26 cellular contexts compared by ENCODE assay signal in the genomic region with DNA sequence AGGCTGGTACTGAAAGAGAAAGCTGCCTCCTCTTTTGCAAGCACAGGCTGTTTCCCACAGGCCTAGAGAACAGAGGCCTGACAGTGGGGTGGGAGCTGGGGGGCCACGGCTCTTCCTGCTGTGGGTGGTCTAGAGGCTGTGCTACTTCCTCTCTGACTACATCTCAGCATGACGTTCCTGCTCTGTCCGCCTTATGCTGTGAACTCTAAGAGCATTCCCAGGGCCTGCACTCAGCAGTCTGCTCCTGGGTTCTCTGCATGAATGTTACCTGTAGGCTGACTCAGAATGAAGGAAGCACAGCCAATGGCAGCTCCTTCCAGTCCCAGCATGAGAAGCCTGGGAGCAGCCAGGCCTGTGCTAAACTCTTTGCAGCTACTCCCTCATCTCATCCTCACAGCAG.
DNase-seq lines count a peak whose midpoint lies in the region; ATAC-seq and TF ChIP-seq lines count a peak whose summit lies in the region.
"Had no signal": no experiment of that assay in that cellular context is flagged by ENCODE, and none has a peak within 500 bp of the region (broad histone marks: within the 10 kb centered on the region; RNA-seq: fewer than 3 reads in every experiment).

No MANE protein-coding gene starts in this region.

- no peaks in the 10 kb centered on the region for H3K4me1 ChIP-seq in HEK293 (ENCODE audit: control insufficient read depth, insufficient read depth, low read length)
- peaks cover 9% of the 10 kb centered on the region for H3K4me1 ChIP-seq in iPS DF 6.9 (ENCODE audit: control insufficient read depth, insufficient read depth, low read length)
- H3K4me1 ChIP-seq: colonic mucosa, psoas muscle, SJCRH30, tibial artery had no signal

- H3K9me3 ChIP-seq in HEK293 (ENCODE audit: control insufficient read depth, insufficient read depth, low read depth, low read length) (no peaks in the 10 kb centered on the region), iPS DF 6.9 (ENCODE audit: control insufficient read depth, insufficient read depth, low read length) (no peaks in the 10 kb centered on the region)
- H3K9me3 ChIP-seq: colonic mucosa, heart left ventricle, psoas muscle, SJCRH30, tibial artery had no signal

- H3K27me3 ChIP-seq in iPS DF 6.9 (ENCODE audit: control insufficient read depth, insufficient read depth, low read length): no peaks in the 10 kb centered on the region
- H3K27me3 ChIP-seq: SJCRH30 had no signal

- H3K4me3 ChIP-seq in HEK293 (ENCODE audit: low read depth, low read length): no peak overlapping the region
- H3K4me3 ChIP-seq in astrocyte of the spinal cord (ENCODE audit: low read depth, low read length): no peak overlapping the region
- H3K4me3 ChIP-seq in iPS DF 6.9 (ENCODE audit: low read length): no peak overlapping the region
- H3K4me3 ChIP-seq: colonic mucosa, heart left ventricle, K562, psoas muscle, SJCRH30, tibial artery had no signal

- POLR2A ChIA-PET in HEK293 (lab: Yijun Ruan, JAX): no interaction called here

- no peak for ATAC-seq in HG02885 (IDR thresholded peaks at IDR 0.05; ENCODE audit: poor library complexity, unreplicated experiment)
- ATAC-seq: activated CD8-positive, alpha-beta T cell treated with anti-CD3 and anti-CD28 coated beads for 36 hours; heart left ventricle; K562; PC-3; psoas muscle had no signal

- no peak for TF ChIP-seq CTCF in HEK293 (tag by site-specific recombination; IDR thresholded peaks at IDR 0.05)
- no peak for TF ChIP-seq CTCF in astrocyte of the spinal cord (IDR thresholded peaks at IDR 0.05; ENCODE audit: low read depth, low read length)

- WGBS in iPS DF 6.9 (ENCODE audit: insufficient coverage, insufficient read length): no CpG with 5 or more reads among the region's 3 CpGs

- CTCF ChIA-PET in HEK293 (lab: Yijun Ruan, JAX): interaction anchor here (2.7 kb wide), 1 partner anchor 37 kb away, joined by 8 read pairs; no protein-coding TSS in a partner anchor

- DNase-seq in astrocyte of the spinal cord (ENCODE audit: low read depth, low spot score) (peak; percentile 96), iPS DF 6.9 (ENCODE audit: low read depth, low spot score) (peak; percentile 57), non-pigmented ciliary epithelial cell (ENCODE audit: low read depth) (peak; percentile 73), middle frontal gyrus (ENCODE audit: extremely low spot score, low spot score) (no peak), NCI-H2081 (lab: John Stamatoyannopoulos, UW) (no peak), midbrain (lab: John Stamatoyannopoulos, UW) (no peak)
- DNase-seq: activated CD4-positive, CD25-positive, alpha-beta regulatory T cell; activated CD8-positive, alpha-beta T cell treated with anti-CD3 and anti-CD28 coated beads for 36 hours; activated naive CD4-positive, alpha-beta T cell treated with Interleukin-2 at 50 U/mL for 16 hours; activated T-cell treated with anti-CD3 and anti-CD28 coated beads, Interleukin-2, amount 50 U/mL, for 1 hour; aorta; colonic mucosa; GDM1; heart left ventricle; kidney; mammary epithelial cell; NCI-H748 treated with DMSO at 0.1 percent for 48 hours; PC-3; psoas muscle; SJCRH30; stimulated activated CD4-positive, alpha-beta T cell treated with anti-CD3 and anti-CD28 coated beads, Interleukin-2, amount 100 ng/mL, for 48 hours; tibial artery had no signal

- H3K27ac ChIP-seq in HEK293 (ENCODE audit: extremely low read depth, low read depth, low read length): no peak overlapping the region
- H3K27ac ChIP-seq in iPS DF 6.9 (ENCODE audit: low read length): no peak overlapping the region
- H3K27ac ChIP-seq: colonic mucosa, heart left ventricle, HL-60, psoas muscle, SJCRH30, tibial artery had no signal

- H3K36me3 ChIP-seq in HEK293 (ENCODE audit: control insufficient read depth in 2 of 2, insufficient read depth in 1 of 2, low read length in 2 of 2) (no peaks in the 10 kb centered on the region), iPS DF 6.9 (ENCODE audit: control insufficient read depth, insufficient read depth, low read length) (no peaks in the 10 kb centered on the region)
- H3K36me3 ChIP-seq: colonic mucosa, heart left ventricle, SJCRH30, tibial artery had no signal

- in situ Hi-C loops in astrocyte of the spinal cord (cut with HindIII; ENCODE audit: low sequenced_read_pairs): no loop called here

TF ChIP-seq in HEK293, 187 proteins besides CTCF, POLR2A, EP300 and RAD21:
- peak; percentile 56 for TF ChIP-seq ZIC2 (tag by site-specific recombination; IDR thresholded peaks at IDR 0.05)
- no peak for TF ChIP-seq HOXC10 (CRISPR knock-in tag; IDR thresholded peaks at IDR 0.05)
- TF ChIP-seq, protein P1, sequence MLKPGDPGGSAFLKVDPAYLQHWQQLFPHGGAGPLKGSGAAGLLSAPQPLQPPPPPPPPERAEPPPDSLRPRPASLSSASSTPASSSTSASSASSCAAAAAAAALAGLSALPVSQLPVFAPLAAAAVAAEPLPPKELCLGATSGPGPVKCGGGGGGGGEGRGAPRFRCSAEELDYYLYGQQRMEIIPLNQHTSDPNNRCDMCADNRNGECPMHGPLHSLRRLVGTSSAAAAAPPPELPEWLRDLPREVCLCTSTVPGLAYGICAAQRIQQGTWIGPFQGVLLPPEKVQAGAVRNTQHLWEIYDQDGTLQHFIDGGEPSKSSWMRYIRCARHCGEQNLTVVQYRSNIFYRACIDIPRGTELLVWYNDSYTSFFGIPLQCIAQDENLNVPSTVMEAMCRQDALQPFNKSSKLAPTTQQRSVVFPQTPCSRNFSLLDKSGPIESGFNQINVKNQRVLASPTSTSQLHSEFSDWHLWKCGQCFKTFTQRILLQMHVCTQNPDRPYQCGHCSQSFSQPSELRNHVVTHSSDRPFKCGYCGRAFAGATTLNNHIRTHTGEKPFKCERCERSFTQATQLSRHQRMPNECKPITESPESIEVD (tag by site-specific recombination; IDR thresholded peaks at IDR 0.05): no peak
- TF ChIP-seq ZNF114 (tag by site-specific recombination; IDR thresholded peaks at IDR 0.05): no peak
- TF ChIP-seq SCRT1 (tag by site-specific recombination; IDR thresholded peaks at IDR 0.05; ENCODE audit: borderline replicate concordance): no peak
TF ChIP-seq in HEK293: peak in this region for 1.

Comparison
In these comparisons a context has a peak if more than half of its experiments do, and no peak if none do; other contexts are left out.
1. DNase-seq: peak in astrocyte of the spinal cord (single experiment), iPS DF 6.9 (single experiment) and non-pigmented ciliary epithelial cell (single experiment); none in middle frontal gyrus (single experiment), NCI-H2081 (0 of 2) and midbrain (single experiment).